Comparison of ENCODE assay signal across 13 cellular contexts in the genomic region with DNA sequence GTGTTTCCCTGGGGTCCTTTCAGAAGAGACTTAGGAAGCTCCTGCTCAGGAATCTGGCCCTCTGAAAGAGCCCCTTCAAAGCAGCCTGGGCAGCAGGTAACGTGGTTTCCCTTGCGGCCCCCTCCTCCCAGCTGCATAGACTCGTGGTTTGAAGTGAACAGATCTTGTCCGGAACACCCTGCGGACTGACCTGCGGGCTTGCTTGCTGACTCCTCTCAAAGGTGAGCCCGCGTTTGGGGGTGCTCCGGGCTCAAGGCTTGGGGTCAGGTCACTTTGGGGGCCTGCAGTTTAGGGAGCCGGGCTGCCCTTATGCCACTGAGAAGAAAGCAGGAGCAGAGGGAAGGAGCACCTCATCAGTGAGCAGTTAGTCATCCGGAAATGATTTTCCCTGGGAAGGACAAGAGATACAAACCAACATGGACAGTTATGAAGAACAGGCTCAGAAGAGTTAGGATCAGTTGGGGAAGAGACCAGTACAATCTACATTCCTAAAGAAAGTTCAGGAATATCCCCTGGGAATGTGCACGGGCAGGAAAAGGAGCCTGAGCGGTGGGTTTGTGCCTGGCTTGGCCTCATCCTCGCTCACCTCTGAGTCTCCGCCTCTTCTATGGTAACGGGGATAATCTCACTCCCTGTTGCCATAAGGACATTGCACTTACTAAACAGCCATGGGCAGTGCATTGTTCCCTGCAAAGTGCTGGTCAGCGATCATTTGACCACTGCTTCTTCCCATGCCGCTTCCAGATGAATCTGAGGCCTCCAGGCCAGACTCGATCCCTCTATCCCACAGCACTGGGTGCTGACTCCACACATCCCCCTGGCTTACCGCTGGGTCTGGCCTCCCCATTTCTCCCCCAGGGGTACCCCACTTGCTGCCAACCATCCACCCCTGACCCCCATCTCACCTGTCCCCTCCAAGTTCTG. TPM values are rescaled to one million over a fixed set of nuclear protein-coding genes. Genes with fewer than 3 reads are reported as not detected.
DNase-seq lines count a peak whose midpoint lies in the region; ATAC-seq and TF ChIP-seq lines count a peak whose summit lies in the region.
"Had no signal": no experiment of that assay in that cellular context is flagged by ENCODE, and none has a peak within 500 bp of the region (broad histone marks: within the 10 kb centered on the region; RNA-seq: fewer than 3 reads in every experiment).

No MANE protein-coding gene starts in this region.

- peak overlapping the region; percentile 95 for H3K27ac ChIP-seq in rectal smooth muscle tissue (ENCODE audit: low read depth, low read length)

- H3K27me3 ChIP-seq in rectal smooth muscle tissue (ENCODE audit: control insufficient read depth, insufficient read depth, low read length): no peaks in the 10 kb centered on the region

- H3K36me3 ChIP-seq in rectal smooth muscle tissue (ENCODE audit: control insufficient read depth, insufficient read depth, low read length): no peaks in the 10 kb centered on the region

- no peaks in the 10 kb centered on the region for H3K9me3 Mint-ChIP-seq in endothelial cell (ENCODE audit: unreplicated experiment)

- peaks cover 46% of the 10 kb centered on the region for H3K36me3 Mint-ChIP-seq in endothelial cell (ENCODE audit: low read depth, unreplicated experiment)

- H3K9ac ChIP-seq in rectal smooth muscle tissue (ENCODE audit: low read length): no peak overlapping the region

- H3K4me3 ChIP-seq in Jurkat, Clone E6-1 (ENCODE audit: low read length): peak overlapping the region; percentile 1
- H3K4me3 ChIP-seq in rectal smooth muscle tissue (ENCODE audit: low read length): no peak overlapping the region
- H3K4me3 ChIP-seq: K562 had no signal

- peaks cover 69% of the 10 kb centered on the region for H3K4me1 ChIP-seq in rectal smooth muscle tissue (ENCODE audit: control insufficient read depth, insufficient read depth, low read length)

- peaks cover 19% of the 10 kb centered on the region for H3K27me3 Mint-ChIP-seq in endothelial cell (ENCODE audit: unreplicated experiment)

- no peak for TF ChIP-seq CTCF in endothelial cell (IDR thresholded peaks at IDR 0.05; ENCODE audit: unreplicated experiment)

- H3K4me3 Mint-ChIP-seq in endothelial cell (ENCODE audit: unreplicated experiment): peak overlapping the region; percentile 59
- H3K4me3 Mint-ChIP-seq: activated naive CD8-positive, alpha-beta T cell treated with anti-CD3 and anti-CD28 coated beads, Interleukin-2, amount 50 U/mL, for 24 hours had no signal

- H3K27ac Mint-ChIP-seq in endothelial cell (ENCODE audit: unreplicated experiment): peak overlapping the region; percentile 74
- H3K27ac Mint-ChIP-seq: activated naive CD8-positive, alpha-beta T cell treated with anti-CD3 and anti-CD28 coated beads, Interleukin-2, amount 50 U/mL, for 24 hours had no signal

- ATAC-seq in HG03432 (IDR thresholded peaks at IDR 0.05; ENCODE audit: unreplicated experiment): no peak
- ATAC-seq: activated naive CD8-positive, alpha-beta T cell treated with anti-CD3 and anti-CD28 coated beads, Interleukin-2, amount 50 U/mL, for 24 hours; K562 had no signal

- DNase-seq in EH (ENCODE audit: low read depth): peak; percentile 29
- DNase-seq in Jurkat, Clone E6-1 (ENCODE audit: low read depth, low spot score): no peak
- DNase-seq in endothelial cell (ENCODE audit: low spot score): no peak
- DNase-seq in stimulated activated CD8-positive, alpha-beta memory T cell treated with anti-CD3 and anti-CD28 coated beads, Interleukin-4, amount 100 ng/mL, for 48 hours: no peak
- no peak for DNase-seq in OCI-M2 (lab: John Stamatoyannopoulos, UW; ENCODE audit: unreplicated experiment)
- no peak for DNase-seq in glomerular visceral epithelial cell (ENCODE audit: extremely low spot score)
- DNase-seq: activated CD4-positive, CD25-positive, alpha-beta regulatory T cell treated with anti-CD3 and anti-CD28 coated beads, Interleukin-2, amount 50 U/mL, for 72 hours; activated naive CD8-positive, alpha-beta T cell treated with anti-CD3 and anti-CD28 coated beads, Interleukin-2, amount 50 U/mL, for 24 hours; NCI-H2227 treated with DMSO at 0.1 percent for 48 hours had no signal

- H3K4me1 Mint-ChIP-seq in endothelial cell (ENCODE audit: unreplicated experiment): peaks cover 74% of the 10 kb centered on the region

RNA-seq across cellular contexts. Expression of gene LDHD, which starts 10.0 kb away (rescaled TPM):
- polyA plus RNA-seq in Jurkat, Clone E6-1 (2012; ENCODE audit: insufficient read depth, insufficient read length): 1.2 TPM
- 0.36 TPM for total RNA-seq in endothelial cell (ENCODE audit: unreplicated experiment)
- polyA plus RNA-seq: neural cell had no signal

RNA-seq across cellular contexts. Expression of gene ZFP1, which starts 41.7 kb away (rescaled TPM):
- polyA plus RNA-seq in Jurkat, Clone E6-1 (2012; ENCODE audit: insufficient read depth, insufficient read length): 26.3 TPM
- 12.0 TPM for total RNA-seq in endothelial cell (ENCODE audit: unreplicated experiment)
